ENCODE assay signal across 8 cellular contexts in genomic region chr11:29343465-29344333, GRCh38.
DNase-seq lines count a peak whose midpoint lies in the region; ATAC-seq and TF ChIP-seq lines count a peak whose summit lies in the region.

No MANE protein-coding gene starts in this region.

- WGBS in transverse colon (ENCODE audit: low coverage in 1 of 2), 2 donors: 17 to 40% methylated on average over 3 to 8 of the region's 8 CpGs

- H3K36me3 ChIP-seq in RWPE2 (ENCODE audit: low read depth) (no peaks in the 10 kb centered on the region), transverse colon (no peaks in the 10 kb centered on the region)

- DNase-seq in activated CD8-positive, alpha-beta memory T cell treated with anti-CD3 and anti-CD28 coated beads for 24 hours: peak; percentile 55
- DNase-seq in activated CD8-positive, alpha-beta memory T cell treated with anti-CD3 and anti-CD28 coated beads, Interleukin-2, amount 50 U/mL, for 4 hours: no peak
- DNase-seq in RWPE2 (ENCODE audit: low spot score) (peak; percentile 44), coronary artery (ENCODE audit: low spot score) (no peak), medulla oblongata (ENCODE audit: extremely low spot score) (peak; percentile 64), transverse colon (peak; percentile 44)

- in situ Hi-C loops in transverse colon (cut with MboI; ENCODE audit: low pct_ligation_motif_present in 1 of 4, low pct_unique_long_range_greater_than_20kb in 1 of 4, low sequenced_read_pairs in 3 of 4): loop anchor here in 3 of 4 donors (25.0 kb wide), 1 partner anchor 1656 kb away; no protein-coding TSS in a partner anchor

- H3K4me3 ChIP-seq in RWPE2 (ENCODE audit: severe bottlenecking): no peak overlapping the region
- no peak overlapping the region for H3K4me3 ChIP-seq in coronary artery
- no peak overlapping the region for H3K4me3 ChIP-seq in transverse colon

- TF ChIP-seq CTCF in RWPE2 (IDR thresholded peaks at IDR 0.05; ENCODE audit: poor library complexity, severe bottlenecking) (peak; percentile 97), coronary artery (IDR thresholded peaks at IDR 0.05) (peak; percentile 55), transverse colon (IDR thresholded peaks at IDR 0.05) (peak; percentile 44 to 80 (median 66))

- no peak for TF ChIP-seq EP300 in transverse colon (IDR thresholded peaks at IDR 0.05; ENCODE audit: low read depth)

- H3K27ac ChIP-seq in RWPE2 (ENCODE audit: poor library complexity, severe bottlenecking) (no peak overlapping the region), coronary artery (no peak overlapping the region), transverse colon (no peak overlapping the region)

- H3K9me3 ChIP-seq in RWPE2 (ENCODE audit: severe bottlenecking): no peaks in the 10 kb centered on the region
- no peaks in the 10 kb centered on the region for H3K9me3 ChIP-seq in transverse colon

- intact Hi-C loops in transverse colon (cut with DNase I; ENCODE audit: low total_unique reads): no loop called here

- H3K4me1 ChIP-seq in RWPE2 (ENCODE audit: insufficient read depth, poor library complexity, severe bottlenecking) (no peaks in the 10 kb centered on the region), transverse colon (no peaks in the 10 kb centered on the region)

- peak; percentile 93 for ATAC-seq in GM21423 (IDR thresholded peaks at IDR 0.05; ENCODE audit: unreplicated experiment)
- peak; percentile 95 for ATAC-seq in HG03565 (IDR thresholded peaks at IDR 0.05; ENCODE audit: unreplicated experiment)
- ATAC-seq in RWPE2 (ENCODE audit: low read depth): peak; percentile 89

- H3K27me3 ChIP-seq in RWPE2 (ENCODE audit: insufficient read depth, poor library complexity, severe bottlenecking) (no peaks in the 10 kb centered on the region), transverse colon (no peaks in the 10 kb centered on the region)

- TF ChIP-seq POLR2A in transverse colon (IDR thresholded peaks at IDR 0.05): no peak

Comparison
In these comparisons a context has a peak if more than half of its experiments do, and no peak if none do; other contexts are left out.
1. DNase-seq: peak in activated CD8-positive, alpha-beta memory T cell treated with anti-CD3 and anti-CD28 coated beads for 24 hours (single experiment), RWPE2 (single experiment), medulla oblongata (single experiment) and transverse colon (single experiment); none in activated CD8-positive, alpha-beta memory T cell treated with anti-CD3 and anti-CD28 coated beads, Interleukin-2, amount 50 U/mL, for 4 hours (single experiment) and coronary artery (single experiment).
2. Peak in every context shown above with its lines, with median percentiles within 50 percentile points of each other: ATAC-seq and CTCF ChIP-seq.